In the genomic region with DNA sequence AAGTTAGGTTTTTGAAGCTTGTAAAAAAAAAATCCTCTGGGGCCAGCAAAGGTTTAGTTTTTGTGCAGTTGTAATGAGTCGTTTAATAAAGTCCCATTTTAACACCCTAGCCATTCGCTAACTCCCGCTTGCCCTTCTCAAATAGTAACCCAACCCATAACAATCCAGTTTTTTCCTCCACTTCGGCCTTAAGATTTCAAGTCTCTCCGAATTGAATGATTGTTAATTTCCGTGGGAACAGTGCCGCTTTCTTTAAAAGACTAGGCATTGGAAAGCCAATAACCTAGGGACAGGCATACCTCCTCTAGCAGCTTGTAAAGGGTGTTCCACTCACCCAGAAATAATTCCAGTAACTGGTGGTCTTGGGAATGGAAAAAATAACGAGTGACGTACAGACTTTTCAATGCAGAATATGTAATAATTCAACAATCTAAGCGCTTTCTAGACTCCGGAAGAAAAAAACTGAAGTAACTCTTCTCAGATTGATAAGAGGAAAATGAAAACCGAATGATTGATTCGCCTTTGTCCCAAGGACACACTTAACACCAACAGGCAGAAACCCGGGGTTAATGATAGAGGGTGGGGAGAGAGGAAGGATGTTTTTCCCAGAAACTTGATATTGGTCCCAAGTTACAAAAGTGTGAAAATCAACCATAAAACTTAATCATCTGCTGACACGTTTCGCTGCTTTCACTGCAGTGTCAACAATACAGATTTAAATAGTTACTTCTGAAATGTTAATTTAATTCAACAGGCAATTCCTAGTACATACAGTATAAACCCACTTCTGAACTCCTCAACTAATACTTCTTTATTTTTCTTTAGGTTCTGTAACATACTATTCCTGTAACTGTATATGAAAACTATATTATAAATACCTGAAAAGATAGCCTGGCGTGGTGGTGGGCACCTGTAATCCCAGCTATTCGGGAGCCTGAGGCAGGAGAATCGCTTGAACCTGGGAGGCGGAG, we compare ENCODE assay signal across 1 cellular context.
TF ChIP-seq lines count a peak whose summit lies in the region.

No MANE protein-coding gene starts in this region.

TF ChIP-seq in SK-N-SH treated with all-trans-retinoic acid at 6 μM for 48 hours, 23 proteins besides CTCF, POLR2A, EP300 and RAD21 (continued from another document):
- no peak for TF ChIP-seq ARNTL (CRISPR knock-in tag; IDR thresholded peaks at IDR 0.05; ENCODE audit: borderline replicate concordance, low read depth)
- no peak for TF ChIP-seq ZC3H10 (CRISPR knock-in tag; IDR thresholded peaks at IDR 0.05)
- TF ChIP-seq GLIS3 (CRISPR knock-in tag; IDR thresholded peaks at IDR 0.05): no peak
- TF ChIP-seq ESRRG (CRISPR knock-in tag; IDR thresholded peaks at IDR 0.05): no peak
- no peak for TF ChIP-seq BACH2 (CRISPR knock-in tag; IDR thresholded peaks at IDR 0.05; ENCODE audit: borderline replicate concordance)
- TF ChIP-seq, protein P1, sequence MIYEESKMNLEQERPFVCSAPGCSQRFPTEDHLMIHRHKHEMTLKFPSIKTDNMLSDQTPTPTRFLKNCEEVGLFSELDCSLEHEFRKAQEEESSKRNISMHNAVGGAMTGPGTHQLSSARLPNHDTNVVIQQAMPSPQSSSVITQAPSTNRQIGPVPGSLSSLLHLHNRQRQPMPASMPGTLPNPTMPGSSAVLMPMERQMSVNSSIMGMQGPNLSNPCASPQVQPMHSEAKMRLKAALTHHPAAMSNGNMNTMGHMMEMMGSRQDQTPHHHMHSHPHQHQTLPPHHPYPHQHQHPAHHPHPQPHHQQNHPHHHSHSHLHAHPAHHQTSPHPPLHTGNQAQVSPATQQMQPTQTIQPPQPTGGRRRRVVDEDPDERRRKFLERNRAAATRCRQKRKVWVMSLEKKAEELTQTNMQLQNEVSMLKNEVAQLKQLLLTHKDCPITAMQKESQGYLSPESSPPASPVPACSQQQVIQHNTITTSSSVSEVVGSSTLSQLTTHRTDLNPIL (CRISPR knock-in tag; IDR thresholded peaks at IDR 0.05; ENCODE audit: low read depth): no peak
- no peak for TF ChIP-seq CSRNP3 (CRISPR knock-in tag; IDR thresholded peaks at IDR 0.05)
